Comparison of ENCODE assay signal across 1 cellular context in the genomic region with DNA sequence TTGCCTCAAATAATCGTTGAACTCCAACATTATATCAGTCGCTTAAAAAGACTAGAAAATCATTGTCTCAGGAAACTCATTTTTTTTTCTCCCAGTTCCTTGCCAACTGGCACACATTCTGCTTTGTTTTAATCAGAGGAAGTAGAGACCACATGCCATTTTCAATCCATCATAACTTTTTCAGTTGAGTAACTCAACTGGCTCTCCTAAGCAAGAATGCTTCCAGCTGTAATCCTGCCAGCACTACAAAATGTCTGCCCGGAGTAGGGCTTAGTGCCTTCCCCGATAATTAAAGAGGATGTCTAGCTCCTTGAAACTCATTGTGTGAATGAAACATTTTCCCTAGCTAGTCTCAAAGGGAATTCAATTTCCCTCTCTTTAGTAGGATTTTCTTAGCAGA.
TF ChIP-seq lines count a peak whose summit lies in the region.

No MANE protein-coding gene starts in this region.

TF ChIP-seq in SK-N-SH, 30 proteins besides CTCF, POLR2A, EP300 and RAD21 (continued from another document):
- TF ChIP-seq, protein P1, sequence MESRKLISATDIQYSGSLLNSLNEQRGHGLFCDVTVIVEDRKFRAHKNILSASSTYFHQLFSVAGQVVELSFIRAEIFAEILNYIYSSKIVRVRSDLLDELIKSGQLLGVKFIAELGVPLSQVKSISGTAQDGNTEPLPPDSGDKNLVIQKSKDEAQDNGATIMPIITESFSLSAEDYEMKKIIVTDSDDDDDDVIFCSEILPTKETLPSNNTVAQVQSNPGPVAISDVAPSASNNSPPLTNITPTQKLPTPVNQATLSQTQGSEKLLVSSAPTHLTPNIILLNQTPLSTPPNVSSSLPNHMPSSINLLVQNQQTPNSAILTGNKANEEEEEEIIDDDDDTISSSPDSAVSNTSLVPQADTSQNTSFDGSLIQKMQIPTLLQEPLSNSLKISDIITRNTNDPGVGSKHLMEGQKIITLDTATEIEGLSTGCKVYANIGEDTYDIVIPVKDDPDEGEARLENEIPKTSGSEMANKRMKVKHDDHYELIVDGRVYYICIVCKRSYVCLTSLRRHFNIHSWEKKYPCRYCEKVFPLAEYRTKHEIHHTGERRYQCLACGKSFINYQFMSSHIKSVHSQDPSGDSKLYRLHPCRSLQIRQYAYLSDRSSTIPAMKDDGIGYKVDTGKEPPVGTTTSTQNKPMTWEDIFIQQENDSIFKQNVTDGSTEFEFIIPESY (IDR thresholded peaks at IDR 0.05; ENCODE audit: borderline replicate concordance, low read depth): peak; percentile 42; the same call in 1 of the 2 replicates
- TF ChIP-seq NFIC (IDR thresholded peaks at IDR 0.05; ENCODE audit: borderline replicate concordance) (peak; percentile 99), FOXM1 (IDR thresholded peaks at IDR 0.05; ENCODE audit: low read depth) (0 out of 2 replicates have a peak, but pooled peaks have one; percentile 36), JUND (IDR thresholded peaks at IDR 0.05) (peak; percentile 67; the same call in 1 of the 2 replicates), FOSL2 (IDR thresholded peaks at IDR 0.05; ENCODE audit: borderline replicate concordance, low read depth) (peak; percentile 49), SIN3A (IDR thresholded peaks at IDR 0.05; ENCODE audit: borderline replicate concordance, low read depth, low read length) (0 out of 2 replicates have a peak, but pooled peaks have one; percentile 28), TCF12 (IDR thresholded peaks at IDR 0.05) (peak; percentile 88), RXRA (IDR thresholded peaks at IDR 0.05; ENCODE audit: borderline replicate concordance, low read depth) (peak; percentile 42; the same call in 1 of the 2 replicates), POLR2AphosphoS5 (IDR thresholded peaks at IDR 0.05; ENCODE audit: low read depth, low read length) (peak; percentile 29; the same call in 1 of the 2 replicates), TEAD4 (IDR thresholded peaks at IDR 0.05; ENCODE audit: borderline replicate concordance, insufficient read depth) (peak; percentile 60; the same call in 1 of the 2 replicates), ELF1 (IDR thresholded peaks at IDR 0.05) (no peak)
- TF ChIP-seq, protein P2, sequence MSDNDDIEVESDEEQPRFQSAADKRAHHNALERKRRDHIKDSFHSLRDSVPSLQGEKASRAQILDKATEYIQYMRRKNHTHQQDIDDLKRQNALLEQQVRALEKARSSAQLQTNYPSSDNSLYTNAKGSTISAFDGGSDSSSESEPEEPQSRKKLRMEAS (IDR thresholded peaks at IDR 0.05; ENCODE audit: low read depth): peak; percentile 37; the same call in 1 of the 2 replicates
- TF ChIP-seq, protein P3, sequence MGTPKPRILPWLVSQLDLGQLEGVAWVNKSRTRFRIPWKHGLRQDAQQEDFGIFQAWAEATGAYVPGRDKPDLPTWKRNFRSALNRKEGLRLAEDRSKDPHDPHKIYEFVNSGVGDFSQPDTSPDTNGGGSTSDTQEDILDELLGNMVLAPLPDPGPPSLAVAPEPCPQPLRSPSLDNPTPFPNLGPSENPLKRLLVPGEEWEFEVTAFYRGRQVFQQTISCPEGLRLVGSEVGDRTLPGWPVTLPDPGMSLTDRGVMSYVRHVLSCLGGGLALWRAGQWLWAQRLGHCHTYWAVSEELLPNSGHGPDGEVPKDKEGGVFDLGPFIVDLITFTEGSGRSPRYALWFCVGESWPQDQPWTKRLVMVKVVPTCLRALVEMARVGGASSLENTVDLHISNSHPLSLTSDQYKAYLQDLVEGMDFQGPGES (IDR thresholded peaks at IDR 0.05; ENCODE audit: low read depth, low read length): no peak
